18 cellular contexts compared by ENCODE assay signal in the genomic region with DNA sequence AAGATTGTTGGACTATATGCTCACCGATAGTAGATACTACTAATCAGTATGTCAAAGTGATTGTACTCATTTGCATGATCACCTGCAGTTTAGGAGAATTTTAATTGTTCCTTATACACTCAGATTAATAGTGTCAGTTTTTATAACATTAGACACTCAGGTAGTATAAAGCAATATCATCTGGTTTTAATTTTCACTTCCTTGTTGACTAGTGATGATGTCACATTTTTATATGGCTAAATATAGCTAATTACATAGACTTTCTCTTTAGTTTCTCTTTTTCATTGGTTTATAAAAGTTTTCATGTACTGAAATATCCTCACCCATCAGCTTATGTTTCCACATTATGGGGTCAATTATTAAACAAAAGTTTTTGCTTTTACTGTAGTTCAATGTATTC.
"Had no signal": no experiment of that assay in that cellular context is flagged by ENCODE, and none has a peak within 500 bp of the region (broad histone marks: within the 10 kb centered on the region; RNA-seq: fewer than 3 reads in every experiment).

No MANE protein-coding gene starts in this region.

- H3K27me3 Mint-ChIP-seq: dendritic cell treated with granulocyte-macrophage colony-stimulating factor and Interleukin-4, amounts not matched to agents 40 ng/mL and 50 ng/mL, for 4 days; effector memory CD8-positive, alpha-beta T cell; naive thymus-derived CD4-positive, alpha-beta T cell; stimulated activated naive CD8-positive, alpha-beta T cell treated with anti-CD3 and anti-CD28 coated beads, Interleukin-15, Interleukin-2, amounts not matched to agents 100 ng/mL and 50 ng/mL, for 24 hours had no signal

- H3K36me3 Mint-ChIP-seq: naive thymus-derived CD4-positive, alpha-beta T cell; stimulated activated effector memory CD8-positive, alpha-beta T cell treated with anti-CD3 and anti-CD28 coated beads, Interleukin-12 subunit alpha, Interleukin-12 subunit beta, amount 100 ng/mL, for 72 hours had no signal

- H3K4me1 Mint-ChIP-seq: naive thymus-derived CD4-positive, alpha-beta T cell; nephron progenitor cell; stimulated activated effector memory CD8-positive, alpha-beta T cell treated with anti-CD3 and anti-CD28 coated beads, Interleukin-12 subunit alpha, Interleukin-12 subunit beta, amount 100 ng/mL, for 72 hours had no signal

- ATAC-seq: effector memory CD8-positive, alpha-beta T cell; left colon; left ventricle myocardium superior; naive thymus-derived CD4-positive, alpha-beta T cell; psoas muscle; stimulated activated effector memory CD8-positive, alpha-beta T cell treated with anti-CD3 and anti-CD28 coated beads, Interleukin-12 subunit alpha, Interleukin-12 subunit beta, amount 100 ng/mL, for 72 hours had no signal

- H3K9me3 Mint-ChIP-seq: nephron progenitor cell had no signal

- H3K27ac Mint-ChIP-seq: dendritic cell treated with granulocyte-macrophage colony-stimulating factor and Interleukin-4, amounts not matched to agents 40 ng/mL and 50 ng/mL, for 4 days; effector memory CD8-positive, alpha-beta T cell; naive thymus-derived CD4-positive, alpha-beta T cell; nephron progenitor cell; stimulated activated effector memory CD8-positive, alpha-beta T cell treated with anti-CD3 and anti-CD28 coated beads, Interleukin-12 subunit alpha, Interleukin-12 subunit beta, amount 100 ng/mL, for 72 hours; stimulated activated naive CD8-positive, alpha-beta T cell treated with anti-CD3 and anti-CD28 coated beads, Interleukin-15, Interleukin-2, amounts not matched to agents 100 ng/mL and 50 ng/mL, for 24 hours had no signal

- H3K4me3 Mint-ChIP-seq: dendritic cell treated with granulocyte-macrophage colony-stimulating factor and Interleukin-4, amounts not matched to agents 40 ng/mL and 50 ng/mL, for 4 days; effector memory CD8-positive, alpha-beta T cell; naive thymus-derived CD4-positive, alpha-beta T cell; nephron progenitor cell; stimulated activated effector memory CD8-positive, alpha-beta T cell treated with anti-CD3 and anti-CD28 coated beads, Interleukin-12 subunit alpha, Interleukin-12 subunit beta, amount 100 ng/mL, for 72 hours; stimulated activated naive CD8-positive, alpha-beta T cell treated with anti-CD3 and anti-CD28 coated beads, Interleukin-15, Interleukin-2, amounts not matched to agents 100 ng/mL and 50 ng/mL, for 24 hours had no signal

- DNase-seq: effector memory CD8-positive, alpha-beta T cell; foreskin fibroblast; left colon; left ventricle myocardium superior; mesendoderm; naive thymus-derived CD4-positive, alpha-beta T cell; nephron progenitor cell; psoas muscle; retina; right lobe of liver; stimulated activated CD4-positive, alpha-beta T cell treated with anti-CD3 and anti-CD28 coated beads, Interleukin-4, amount 100 ng/mL, for 1 hour; stimulated activated CD8-positive, alpha-beta memory T cell treated with anti-CD3 and anti-CD28 coated beads, Interleukin-4, amount 100 ng/mL, for 48 hours; tibial artery; upper lobe of left lung; uterus had no signal
